ENCODE assay signal across 8 cellular contexts in the genomic region with DNA sequence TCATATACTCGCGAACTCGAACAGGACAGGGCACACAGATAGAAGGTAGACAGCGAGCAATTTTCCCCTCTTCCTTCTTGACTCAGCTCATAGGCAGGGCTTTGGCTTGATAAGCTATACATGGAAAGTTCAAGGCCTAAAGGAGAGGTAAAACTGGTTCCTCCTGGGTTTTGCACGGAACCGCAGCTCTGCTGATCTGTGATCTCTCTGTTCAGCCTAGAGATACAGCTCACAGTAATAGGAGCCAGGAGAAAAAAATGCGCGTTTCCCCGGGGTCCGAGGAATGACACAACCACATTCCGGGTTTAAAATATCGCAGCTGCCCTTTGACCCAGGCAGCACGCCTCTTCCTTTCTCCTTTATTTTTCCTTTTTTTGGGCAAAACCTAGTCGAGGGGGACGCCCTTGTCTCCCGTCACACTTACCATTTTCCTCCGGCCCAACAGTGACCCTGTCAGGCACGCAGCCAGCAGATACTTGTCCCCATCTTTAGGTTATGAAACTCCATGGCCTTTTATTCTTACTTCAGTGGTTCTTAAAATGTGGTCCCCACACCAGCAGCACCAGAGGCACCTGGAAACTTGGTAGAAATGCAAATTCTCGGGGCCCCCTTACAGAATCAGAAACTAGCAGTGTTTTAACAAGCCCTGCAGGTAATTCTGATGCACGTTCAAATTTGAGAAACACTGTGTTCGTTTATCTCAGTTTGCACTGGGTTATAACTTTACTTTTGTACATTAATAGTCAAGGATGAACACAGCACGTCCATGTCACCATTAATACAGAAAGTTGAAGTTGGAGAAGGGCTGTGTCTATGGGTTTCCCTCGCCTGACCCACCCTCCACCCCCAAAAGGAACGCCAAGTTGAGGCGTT. TPM values are rescaled to one million over a fixed set of nuclear protein-coding genes. Genes with fewer than 3 reads are reported as not detected.
DNase-seq lines count a peak whose midpoint lies in the region; ATAC-seq and TF ChIP-seq lines count a peak whose summit lies in the region.

No MANE protein-coding gene starts in this region.

- peak overlapping the region; percentile 96; the same call in 1 of the 2 replicates for H3K9ac ChIP-seq in iPS-20b (ENCODE audit: low read depth, low read length)
- H3K9ac ChIP-seq in smooth muscle cell (ENCODE audit: low read depth): peak overlapping the region; percentile 65

- H4K20me1 ChIP-seq in smooth muscle cell (ENCODE audit: low read depth): peaks cover 26% of the 10 kb centered on the region

- peaks cover 19% of the 10 kb centered on the region for H3F3A ChIP-seq in smooth muscle cell (ENCODE audit: low read depth)

- H3K36me3 ChIP-seq in iPS-20b (ENCODE audit: insufficient read depth, low read depth, low read length): no peaks in the 10 kb centered on the region
- H3K36me3 ChIP-seq in smooth muscle cell (ENCODE audit: low read depth): no peaks in the 10 kb centered on the region

- TF ChIP-seq CTCF in NB4 (IDR thresholded peaks at IDR 0.05; ENCODE audit: low read depth, low read length): no peak
- no peak for TF ChIP-seq CTCF in smooth muscle cell (IDR thresholded peaks at IDR 0.05; ENCODE audit: borderline replicate concordance, insufficient read depth, poor library complexity, severe bottlenecking)

- TF ChIP-seq POLR2A in NB4 (IDR thresholded peaks at IDR 0.05; ENCODE audit: extremely low read depth, insufficient read length): no peak

- DNase-seq in NCI-H1092 treated with DMSO at 0.1 percent for 48 hours (lab: John Stamatoyannopoulos, UW) (peak; percentile 70), NCI-H1092 (lab: John Stamatoyannopoulos, UW) (no peak), NB4 (ENCODE audit: low read depth) (peak; percentile 53), astrocyte of the hippocampus (ENCODE audit: low read depth, low spot score) (peak; percentile 44), smooth muscle cell (lab: John Stamatoyannopoulos, UW; ENCODE audit: unreplicated experiment) (no peak)

- no peak for ATAC-seq in HG02798 (IDR thresholded peaks at IDR 0.05; ENCODE audit: poor library complexity, unreplicated experiment)
- no peak for ATAC-seq in GM21447 (IDR thresholded peaks at IDR 0.05; ENCODE audit: unreplicated experiment)

- peaks cover 34% of the 10 kb centered on the region for H3K79me2 ChIP-seq in smooth muscle cell (ENCODE audit: low read depth)

- peak overlapping the region; percentile 72 for H3K4me3 ChIP-seq in NB4 (ENCODE audit: low read depth, low read length)
- peak overlapping the region; percentile 77 for H3K4me3 ChIP-seq in iPS-20b (ENCODE audit: low read length)
- H3K4me3 ChIP-seq in smooth muscle cell: peak overlapping the region; percentile 76

- H3K27me3 ChIP-seq in iPS-20b (ENCODE audit: insufficient read depth, low read length): peaks cover 9% of the 10 kb centered on the region; the same call in 1 of the 2 replicates
- H3K27me3 ChIP-seq in smooth muscle cell (ENCODE audit: low read depth): no peaks in the 10 kb centered on the region

- H2AFZ ChIP-seq in smooth muscle cell (ENCODE audit: low read depth): peak overlapping the region; percentile 13

- H3K9me3 ChIP-seq in iPS-20b (ENCODE audit: insufficient read depth, low read depth, low read length): no peaks in the 10 kb centered on the region
- H3K9me3 ChIP-seq in smooth muscle cell (replicated peaks; ENCODE audit: low read depth): no peaks in the 10 kb centered on the region

- WGBS in smooth muscle cell (ENCODE audit: low lambda C conversion rate): 5% methylated on average over 25 of the region's 25 CpGs

- H3K4me1 ChIP-seq in iPS-20b (ENCODE audit: insufficient read depth, low read length) (peaks cover 10% of the 10 kb centered on the region; the same call in 1 of the 2 replicates), smooth muscle cell (ENCODE audit: low read depth) (no peaks in the 10 kb centered on the region)

- peak overlapping the region; percentile 97 for H3K4me2 ChIP-seq in smooth muscle cell

- H3K27ac ChIP-seq in iPS-20b (ENCODE audit: low read length) (no peak overlapping the region), smooth muscle cell (ENCODE audit: low read depth) (peak overlapping the region; percentile 73)

RNA-seq across cellular contexts. Expression of a gene that starts 1.5 kb away (rescaled TPM):
- total RNA-seq in smooth muscle cell: 108 and 133 TPM in 2 replicates
- 120 and 130 TPM in 2 replicates for polyA plus RNA-seq in smooth muscle cell

RNA-seq across cellular contexts. Expression of a gene that starts 14.8 kb away (rescaled TPM):
- 1,675 and 1,715 TPM in 2 replicates for total RNA-seq in smooth muscle cell
- polyA plus RNA-seq in smooth muscle cell: 435 and 499 TPM in 2 replicates

RNA-seq across cellular contexts. Expression of a gene that starts 43.2 kb away (rescaled TPM):
- 9.2 and 26.0 TPM in 2 replicates for total RNA-seq in smooth muscle cell
- polyA plus RNA-seq in smooth muscle cell: 11.0 and 17.2 TPM in 2 replicates

Comparison
In these comparisons a context has a peak if more than half of its experiments do, and no peak if none do; other contexts are left out.
1. DNase-seq: peak in NCI-H1092 treated with DMSO at 0.1 percent for 48 hours (single experiment), NB4 (single experiment) and astrocyte of the hippocampus (single experiment); none in NCI-H1092 (single experiment) and smooth muscle cell (single experiment).
2. Peak in every context shown above with its lines, with median percentiles within 50 percentile points of each other: H3K4me3 ChIP-seq.